18 cellular contexts compared by ENCODE assay signal in genomic region chr3:14698601-14699244, GRCh38. TPM values are rescaled to one million over a fixed set of nuclear protein-coding genes. Genes with fewer than 3 reads are reported as not detected.
"Had no signal": no experiment of that assay in that cellular context is flagged by ENCODE, and none has a peak within 500 bp of the region (broad histone marks: within the 10 kb centered on the region; RNA-seq: fewer than 3 reads in every experiment).

No MANE protein-coding gene starts in this region.

- H3K9me3 Mint-ChIP-seq: activated CD4-positive, alpha-beta memory T cell treated with anti-CD3 and anti-CD28 coated beads, Interleukin-2, amount 10 ng/mL, durations not matched to agents 7 days and 5 days; natural killer cell had no signal

- ATAC-seq: activated CD4-positive, alpha-beta T cell treated with anti-CD3 and anti-CD28 coated beads for 36 hours; activated CD8-positive, alpha-beta memory T cell treated with anti-CD3 and anti-CD28 coated beads, Interleukin-2, amount 10 ng/mL, durations not matched to agents 7 days and 5 days; left colon; natural killer cell; pancreas; stimulated activated memory B cell treated with anti-CD40 and anti-IgM and Interleukin-4, amounts not matched to agents 10 μg/mL and 1 μg/mL and 100 μg/mL, for 72 hours; upper lobe of right lung; WTC11 had no signal

- H3K9me3 ChIP-seq: pancreas, thoracic aorta, upper lobe of right lung had no signal

- H3K79me2 ChIP-seq: hepatocyte had no signal

- H3K4me1 ChIP-seq: pancreas, spleen, upper lobe of right lung had no signal

- H3K4me3 Mint-ChIP-seq: activated CD4-positive, alpha-beta memory T cell treated with anti-CD3 and anti-CD28 coated beads, Interleukin-2, amount 10 ng/mL, durations not matched to agents 7 days and 5 days; activated CD4-positive, alpha-beta T cell treated with anti-CD3 and anti-CD28 coated beads for 36 hours; activated CD8-positive, alpha-beta memory T cell treated with anti-CD3 and anti-CD28 coated beads, Interleukin-2, amount 10 ng/mL, durations not matched to agents 7 days and 5 days; activated naive CD8-positive, alpha-beta T cell; natural killer cell; stimulated activated memory B cell treated with anti-CD40 and anti-IgM and Interleukin-4, amounts not matched to agents 10 μg/mL and 1 μg/mL and 100 μg/mL, for 72 hours; WTC11 had no signal

- H3K27me3 Mint-ChIP-seq: activated CD4-positive, alpha-beta memory T cell treated with anti-CD3 and anti-CD28 coated beads, Interleukin-2, amount 10 ng/mL, durations not matched to agents 7 days and 5 days; activated naive CD8-positive, alpha-beta T cell had no signal

- H3K4me2 ChIP-seq: hepatocyte had no signal

- H3K27ac ChIP-seq: hepatocyte, pancreas, spleen, thoracic aorta, upper lobe of right lung had no signal

- H3K4me3 ChIP-seq: hepatocyte, lung, pancreas, spleen, thoracic aorta, upper lobe of right lung had no signal

- H3K36me3 Mint-ChIP-seq: activated CD8-positive, alpha-beta memory T cell treated with anti-CD3 and anti-CD28 coated beads, Interleukin-2, amount 10 ng/mL, durations not matched to agents 7 days and 5 days; natural killer cell; WTC11 had no signal

- H2AFZ ChIP-seq: hepatocyte had no signal

- H3K4me1 Mint-ChIP-seq: activated CD4-positive, alpha-beta memory T cell treated with anti-CD3 and anti-CD28 coated beads, Interleukin-2, amount 10 ng/mL, durations not matched to agents 7 days and 5 days; activated CD4-positive, alpha-beta T cell treated with anti-CD3 and anti-CD28 coated beads for 36 hours; activated CD8-positive, alpha-beta memory T cell treated with anti-CD3 and anti-CD28 coated beads, Interleukin-2, amount 10 ng/mL, durations not matched to agents 7 days and 5 days; natural killer cell; stimulated activated memory B cell treated with anti-CD40 and anti-IgM and Interleukin-4, amounts not matched to agents 10 μg/mL and 1 μg/mL and 100 μg/mL, for 72 hours; WTC11 had no signal

- DNase-seq: activated CD4-positive, alpha-beta memory T cell treated with anti-CD3 and anti-CD28 coated beads, Interleukin-2, amount 10 ng/mL, durations not matched to agents 7 days and 5 days; activated CD4-positive, alpha-beta T cell treated with anti-CD3 and anti-CD28 coated beads for 36 hours; activated CD8-positive, alpha-beta memory T cell treated with anti-CD3 and anti-CD28 coated beads, Interleukin-2, amount 10 ng/mL, durations not matched to agents 7 days and 5 days; foreskin fibroblast; left colon; natural killer cell; pancreas; spleen; stimulated activated CD4-positive, alpha-beta T cell treated with anti-CD3 and anti-CD28 coated beads, Interleukin-4, amount 100 ng/mL, for 4 hours; upper lobe of right lung had no signal

- FAIRE-seq: islet of Langerhans, pancreas had no signal

- H3K27me3 ChIP-seq: hepatocyte, pancreas, spleen, upper lobe of right lung had no signal

- H3K36me3 ChIP-seq: pancreas, spleen, thoracic aorta, upper lobe of right lung had no signal

- H3K27ac Mint-ChIP-seq: activated CD4-positive, alpha-beta memory T cell treated with anti-CD3 and anti-CD28 coated beads, Interleukin-2, amount 10 ng/mL, durations not matched to agents 7 days and 5 days; activated CD4-positive, alpha-beta T cell treated with anti-CD3 and anti-CD28 coated beads for 36 hours; activated CD8-positive, alpha-beta memory T cell treated with anti-CD3 and anti-CD28 coated beads, Interleukin-2, amount 10 ng/mL, durations not matched to agents 7 days and 5 days; activated naive CD8-positive, alpha-beta T cell; natural killer cell; stimulated activated memory B cell treated with anti-CD40 and anti-IgM and Interleukin-4, amounts not matched to agents 10 μg/mL and 1 μg/mL and 100 μg/mL, for 72 hours; WTC11 had no signal

RNA-seq across cellular contexts. Expression of gene C3orf20, which starts 23.8 kb away (rescaled TPM):
- total RNA-seq: activated CD4-positive, alpha-beta T cell treated with anti-CD3 and anti-CD28 coated beads for 36 hours; dermis microvascular lymphatic vessel endothelial cell; thoracic aorta; WTC11 had no signal
- polyA plus RNA-seq: hepatocyte, spleen had no signal
